ENCODE assay signal across 24 cellular contexts in genomic region chr6:33979750-33980149, GRCh38.
A peak's percentile ranks its signal among the peaks of the same experiment; 100 is the strongest.
DNase-seq lines count a peak whose midpoint lies in the region; ATAC-seq, FAIRE-seq and TF ChIP-seq lines count a peak whose summit lies in the region.
"Had no signal": no experiment of that assay in that cellular context is flagged by ENCODE, and none has a peak within 500 bp of the region (broad histone marks: within the 10 kb centered on the region; RNA-seq: fewer than 3 reads in every experiment).

No MANE protein-coding gene starts in this region.

- FAIRE-seq in GM12892 (lab: Jason Lieb, UNC) = no peak
- FAIRE-seq: GM12878, H1, HepG2 had no signal

- peaks cover 10% of the 10 kb centered on the region for H3K27me3 Mint-ChIP-seq in chondrocyte (ENCODE audit: low read depth)
- peaks cover 16% of the 10 kb centered on the region for H3K27me3 Mint-ChIP-seq in activated naive CD8-positive, alpha-beta T cell treated with anti-CD3 and anti-CD28 coated beads for 36 hours

- H3K27ac Mint-ChIP-seq in chondrocyte (ENCODE audit: unreplicated experiment) = no peak overlapping the region
- H3K27ac Mint-ChIP-seq in activated naive CD8-positive, alpha-beta T cell treated with anti-CD3 and anti-CD28 coated beads for 36 hours = no peak overlapping the region

- H3K4me1 Mint-ChIP-seq in chondrocyte (ENCODE audit: low read depth) = no peaks in the 10 kb centered on the region
- H3K4me1 Mint-ChIP-seq in activated naive CD8-positive, alpha-beta T cell treated with anti-CD3 and anti-CD28 coated beads for 36 hours = peaks cover 7% of the 10 kb centered on the region

- DNase-seq in GM12892 (ENCODE audit: insufficient read length) (peak; percentile 6), chondrocyte (ENCODE audit: low spot score) (peak; percentile 25), left colon (peak; percentile 2 to 25), sciatic nerve (ENCODE audit: low spot score) (peak; percentile 38), NCI-H345 treated with DMSO at 0.1 percent for 48 hours (lab: John Stamatoyannopoulos, UW; ENCODE audit: unreplicated experiment) (no peak), DMS53 (lab: John Stamatoyannopoulos, UW) (no peak)
- no peak for DNase-seq in activated naive CD8-positive, alpha-beta T cell treated with anti-CD3 and anti-CD28 coated beads for 36 hours
- DNase-seq: CD4-positive, CD25-positive, alpha-beta regulatory T cell; DMS79 treated with DMSO at 0.1 percent for 48 hours; KBM-7; MM.1S; NCI-H1048; NCI-H1417 treated with DMSO at 0.1 percent for 48 hours; NCI-H187; NCI-H2227 treated with DMSO at 0.1 percent for 48 hours; NCI-H510A treated with DMSO at 0.1 percent for 48 hours; NCI-H748 treated with DMSO at 0.1 percent for 48 hours; PC-9; SIG-M5 had no signal

- intact Hi-C loops in left colon (cut with DNase I, micrococcal nuclease) = no loop called here
- intact Hi-C loops in sciatic nerve (cut with DNase I) = no loop called here

- ATAC-seq in left colon (no peak), sciatic nerve (no peak), GM19452 (IDR thresholded peaks at IDR 0.05; ENCODE audit: unreplicated experiment) (no peak)
- ATAC-seq: GM12878, HCT116, HepG2 had no signal

- H3K36me3 Mint-ChIP-seq in chondrocyte (ENCODE audit: low read depth) = peaks cover 3% of the 10 kb centered on the region
- H3K36me3 Mint-ChIP-seq in activated naive CD8-positive, alpha-beta T cell treated with anti-CD3 and anti-CD28 coated beads for 36 hours = no peaks in the 10 kb centered on the region
- H3K36me3 Mint-ChIP-seq: CD4-positive, CD25-positive, alpha-beta regulatory T cell had no signal

- TF ChIP-seq CTCF in chondrocyte (IDR thresholded peaks at IDR 0.05) = no peak

- TF ChIP-seq POLR2A in GM12892 (IDR thresholded peaks at IDR 0.05; ENCODE audit: low read depth, low read length) = no peak

- no peak overlapping the region for H3K4me3 Mint-ChIP-seq in chondrocyte (ENCODE audit: unreplicated experiment)
- H3K4me3 Mint-ChIP-seq in activated naive CD8-positive, alpha-beta T cell treated with anti-CD3 and anti-CD28 coated beads for 36 hours = no peak overlapping the region
- H3K4me3 Mint-ChIP-seq: CD4-positive, CD25-positive, alpha-beta regulatory T cell had no signal

- no peaks in the 10 kb centered on the region for H3K9me3 Mint-ChIP-seq in chondrocyte (ENCODE audit: low read depth)
- no peaks in the 10 kb centered on the region for H3K9me3 Mint-ChIP-seq in activated naive CD8-positive, alpha-beta T cell treated with anti-CD3 and anti-CD28 coated beads for 36 hours

Comparison
In these comparisons a context has a peak if more than half of its experiments do, and no peak if none do; other contexts are left out.
1. DNase-seq: peak in GM12892 (single experiment), chondrocyte (single experiment), left colon (2 of 2) and sciatic nerve (single experiment); none in NCI-H345 treated with DMSO at 0.1 percent for 48 hours (single experiment), activated naive CD8-positive, alpha-beta T cell treated with anti-CD3 and anti-CD28 coated beads for 36 hours (single experiment) and DMS53 (single experiment).